Comparison of ENCODE assay signal across 24 cellular contexts in the genomic region with DNA sequence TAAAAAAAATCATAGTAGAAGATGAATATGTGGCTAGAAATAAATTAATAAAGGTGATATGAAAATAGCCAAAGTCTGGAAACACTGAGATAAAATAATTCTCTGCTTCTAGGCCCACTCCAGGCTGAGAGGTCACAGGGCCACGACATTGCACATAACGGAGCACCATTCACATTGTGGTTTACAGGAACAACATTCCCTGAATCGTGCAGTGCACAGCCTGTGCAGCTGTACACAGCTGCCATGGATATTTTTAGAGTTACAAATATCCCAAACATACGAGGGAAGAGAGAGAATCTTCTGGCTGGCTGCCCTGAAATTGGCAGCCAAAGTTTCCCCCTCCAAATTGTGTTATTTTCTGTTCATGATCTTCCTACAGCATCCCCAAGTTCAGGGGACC.
"Had no signal": no experiment of that assay in that cellular context is flagged by ENCODE, and none has a peak within 500 bp of the region (broad histone marks: within the 10 kb centered on the region; RNA-seq: fewer than 3 reads in every experiment).

No MANE protein-coding gene starts in this region.

- H3K27me3 Mint-ChIP-seq: brain had no signal

- H3K27me3 ChIP-seq: SJCRH30 had no signal

- H3K36me3 ChIP-seq: SJCRH30 had no signal

- DNase-seq: activated CD4-positive, CD25-positive, alpha-beta regulatory T cell; activated gamma-delta T cell treated with Interleukin-2 at 50 U/mL for 16 hours; activated T-cell treated with anti-CD3 and anti-CD28 coated beads for 4 hours; activated T-cell treated with anti-CD3 and anti-CD28 coated beads, Interleukin-2, amount 50 U/mL, for 48 hours; amygdala; NCI-H1092 treated with DMSO at 0.1 percent for 48 hours; NCI-H1436; NCI-H1694 treated with DMSO at 0.1 percent for 48 hours; NCI-H2029 treated with DMSO at 0.1 percent for 48 hours; NCI-H345; NCI-H510A; NCI-H526 treated with DMSO at 0.1 percent for 48 hours; NCI-H82; RPMI8226; SJCRH30; SK-N-SH; SW 1271; T1000 had no signal

- H3K9me3 ChIP-seq: SJCRH30, SK-N-SH had no signal

- H3K27ac Mint-ChIP-seq: activated T-helper 2 cell treated with anti-CD3 and anti-CD28 coated beads, Interferon-gamma antibody, Interleukin-2, Interleukin-4, amounts not matched to agents 10 μg/mL and 5 μg/mL and 100 μg/mL, durations not matched to agents 14 hours and 24 hours and 36 hours had no signal

- H3K36me3 Mint-ChIP-seq: brain had no signal

- H3K27ac ChIP-seq: KMS-11, SJCRH30, VCaP had no signal

- H3K4me3 ChIP-seq: SJCRH30 had no signal

- ATAC-seq: Right ventricle myocardium inferior had no signal

- H3K4me3 Mint-ChIP-seq: activated naive CD4-positive, alpha-beta T cell treated with anti-CD3 and anti-CD28 coated beads, Interleukin-2, amount 10 ng/mL, durations not matched to agents 7 days and 5 days; brain had no signal

- H3K4me1 ChIP-seq: SJCRH30 had no signal
